Comparison of ENCODE assay signal across 19 cellular contexts in the genomic region with DNA sequence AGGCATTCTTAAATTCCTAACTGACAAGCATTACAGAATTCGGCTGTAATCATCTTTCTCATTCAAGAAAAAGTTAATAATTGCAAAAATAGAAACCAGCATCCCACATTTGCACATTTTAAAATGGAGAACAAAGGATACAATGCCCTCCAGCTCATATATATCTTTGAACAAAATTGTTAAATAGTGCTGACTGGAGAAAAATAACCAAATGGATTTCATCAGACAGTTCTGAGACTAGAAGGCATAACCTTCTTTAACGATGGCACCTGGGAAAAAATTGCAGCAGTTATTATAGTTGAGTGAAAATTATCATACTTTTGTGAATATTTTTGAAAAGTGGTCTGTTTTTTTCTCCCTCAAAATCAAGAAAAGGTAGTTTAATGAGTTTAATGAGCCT.
"Had no signal": no experiment of that assay in that cellular context is flagged by ENCODE, and none has a peak within 500 bp of the region (broad histone marks: within the 10 kb centered on the region; RNA-seq: fewer than 3 reads in every experiment).

No MANE protein-coding gene starts in this region.

- H3K27me3 ChIP-seq: Peyer's patch, SJCRH30 had no signal

- ATAC-seq: PC-3, Right ventricle myocardium inferior had no signal

- H3K9me3 ChIP-seq: Peyer's patch, SJCRH30 had no signal

- FAIRE-seq: HTR-8/SVneo had no signal

- DNase-seq: Kasumi-1, KG1, MM.1S, NCI-H1092 treated with DMSO at 0.1 percent for 48 hours, NCI-H1436, NCI-H187, NCI-H2029 treated with DMSO at 0.1 percent for 48 hours, NCI-H2107, NCI-H2227 treated with DMSO at 0.1 percent for 48 hours, NCI-H524, NCI-H526 treated with DMSO at 0.1 percent for 48 hours, NCI-H748 treated with DMSO at 0.1 percent for 48 hours, PC-3, Peyer's patch, SHP77 treated with DMSO at 0.1 percent for 48 hours, SJCRH30 had no signal

- H3K4me3 ChIP-seq: Peyer's patch, SJCRH30 had no signal

- H3K27ac ChIP-seq: HL-60, Peyer's patch, SJCRH30 had no signal

- H3K4me1 ChIP-seq: Peyer's patch, SJCRH30 had no signal

- H3K36me3 ChIP-seq: Peyer's patch, SJCRH30 had no signal
